ENCODE assay signal across 8 cellular contexts in genomic region chr7:77427996-77428603, GRCh38. TPM values are rescaled to one million over a fixed set of nuclear protein-coding genes. Genes with fewer than 3 reads are reported as not detected.
DNase-seq lines count a peak whose midpoint lies in the region; ATAC-seq and TF ChIP-seq lines count a peak whose summit lies in the region.

No MANE protein-coding gene starts in this region.

- H3K9me3 Mint-ChIP-seq in activated CD8-positive, alpha-beta memory T cell treated with anti-CD3 and anti-CD28 coated beads, Interleukin-2, amount 10 ng/mL, durations not matched to agents 7 days and 5 days (ENCODE audit: low read depth) = no peaks in the 10 kb centered on the region
- no peaks in the 10 kb centered on the region for H3K9me3 Mint-ChIP-seq in T-cell
- no peaks in the 10 kb centered on the region for H3K9me3 Mint-ChIP-seq in stimulated activated effector memory CD8-positive, alpha-beta T cell treated with anti-CD3 and anti-CD28 coated beads, Interleukin-12 subunit alpha, Interleukin-12 subunit beta, amount 100 ng/mL, for 72 hours

- H3K4me1 Mint-ChIP-seq in activated CD8-positive, alpha-beta memory T cell treated with anti-CD3 and anti-CD28 coated beads, Interleukin-2, amount 10 ng/mL, durations not matched to agents 7 days and 5 days = peaks cover 30% of the 10 kb centered on the region
- H3K4me1 Mint-ChIP-seq in T-cell = peaks cover 24 to 37% (median 26%) of the 10 kb centered on the region in 3 donors
- H3K4me1 Mint-ChIP-seq in stimulated activated effector memory CD8-positive, alpha-beta T cell treated with anti-CD3 and anti-CD28 coated beads, Interleukin-12 subunit alpha, Interleukin-12 subunit beta, amount 100 ng/mL, for 72 hours = peaks cover 24% of the 10 kb centered on the region

- peak; percentile 65 for DNase-seq in activated CD8-positive, alpha-beta memory T cell treated with anti-CD3 and anti-CD28 coated beads, Interleukin-2, amount 10 ng/mL, durations not matched to agents 7 days and 5 days
- DNase-seq in activated CD8-positive, alpha-beta memory T cell treated with anti-CD3 and anti-CD28 coated beads, Interleukin-2, amount 50 U/mL, for 48 hours = no peak
- DNase-seq in T-cell (peak in 1 of 34 experiments; percentile 5), fibroblast of pulmonary artery (ENCODE audit: low read depth) (peak; percentile 60), GM10266 (ENCODE audit: extremely low spot score) (no peak), NCI-H524 (lab: John Stamatoyannopoulos, UW) (no peak)
- DNase-seq in stimulated activated effector memory CD8-positive, alpha-beta T cell treated with anti-CD3 and anti-CD28 coated beads, Interleukin-12 subunit alpha, Interleukin-12 subunit beta, amount 100 ng/mL, for 72 hours (ENCODE audit: low spot score in 2 of 2) = no peak

- peak; percentile 81 for ATAC-seq in activated CD8-positive, alpha-beta memory T cell treated with anti-CD3 and anti-CD28 coated beads, Interleukin-2, amount 10 ng/mL, durations not matched to agents 7 days and 5 days
- ATAC-seq in T-cell (replicated peaks in 1 of 4) = peak in 3 of 4 experiments; percentile 32 to 74 (median 66)
- ATAC-seq in stimulated activated effector memory CD8-positive, alpha-beta T cell treated with anti-CD3 and anti-CD28 coated beads, Interleukin-12 subunit alpha, Interleukin-12 subunit beta, amount 100 ng/mL, for 72 hours = peak; percentile 82
- ATAC-seq in GM21367 (IDR thresholded peaks at IDR 0.05; ENCODE audit: unreplicated experiment) = no peak

- no peak overlapping the region for H3K4me3 Mint-ChIP-seq in activated CD8-positive, alpha-beta memory T cell treated with anti-CD3 and anti-CD28 coated beads, Interleukin-2, amount 10 ng/mL, durations not matched to agents 7 days and 5 days
- H3K4me3 Mint-ChIP-seq in T-cell = peak overlapping the region in 2 of 3 donors; percentile 17 to 63
- H3K4me3 Mint-ChIP-seq in stimulated activated effector memory CD8-positive, alpha-beta T cell treated with anti-CD3 and anti-CD28 coated beads, Interleukin-12 subunit alpha, Interleukin-12 subunit beta, amount 100 ng/mL, for 72 hours = peak overlapping the region; percentile 39

- TF ChIP-seq CTCF in fibroblast of pulmonary artery (IDR thresholded peaks at IDR 0.05; ENCODE audit: low read length, missing control alignments) = no peak
- no peak for TF ChIP-seq CTCF in GM10266 (IDR thresholded peaks at IDR 0.05; ENCODE audit: control insufficient read depth, insufficient read depth, low read depth, missing control alignments)

- POLR2A ChIA-PET in T-cell (lab: Charles Lee) = interaction anchor here (0.5 to 0.7 kb wide), 4 partner anchors 38 to 252 kb away, joined by 3 to 13 read pairs (median 4); no protein-coding TSS in a partner anchor

- peaks cover 3% of the 10 kb centered on the region for H3K36me3 Mint-ChIP-seq in activated CD8-positive, alpha-beta memory T cell treated with anti-CD3 and anti-CD28 coated beads, Interleukin-2, amount 10 ng/mL, durations not matched to agents 7 days and 5 days
- H3K36me3 Mint-ChIP-seq in T-cell = no peaks in the 10 kb centered on the region
- no peaks in the 10 kb centered on the region for H3K36me3 Mint-ChIP-seq in stimulated activated effector memory CD8-positive, alpha-beta T cell treated with anti-CD3 and anti-CD28 coated beads, Interleukin-12 subunit alpha, Interleukin-12 subunit beta, amount 100 ng/mL, for 72 hours

- H3K27me3 Mint-ChIP-seq in activated CD8-positive, alpha-beta memory T cell treated with anti-CD3 and anti-CD28 coated beads, Interleukin-2, amount 10 ng/mL, durations not matched to agents 7 days and 5 days = peaks cover 8% of the 10 kb centered on the region
- peaks cover 2 to 5% of the 10 kb centered on the region in 2 donors for H3K27me3 Mint-ChIP-seq in T-cell

- no peak overlapping the region for H3K4me3 ChIP-seq in fibroblast of pulmonary artery (replicated peaks; ENCODE audit: low read depth, low read length)

- CTCF ChIA-PET in activated CD8-positive, alpha-beta memory T cell treated with anti-CD3 and anti-CD28 coated beads, Interleukin-2, amount 10 ng/mL, durations not matched to agents 7 days and 5 days (lab: Charles Lee) = interaction anchor here (0.9 to 1.3 kb wide), 3 partner anchors 9 to 14 kb away, joined by 3 to 6 read pairs (median 3); no protein-coding TSS in a partner anchor
- CTCF ChIA-PET in T-cell (lab: Charles Lee) = interaction anchor here in 1 of 2 donors (0.6 kb wide), 1 partner anchor 14 kb away, joined by 3 read pairs; no protein-coding TSS in a partner anchor

- H3K27ac Mint-ChIP-seq in activated CD8-positive, alpha-beta memory T cell treated with anti-CD3 and anti-CD28 coated beads, Interleukin-2, amount 10 ng/mL, durations not matched to agents 7 days and 5 days = peak overlapping the region; percentile 25
- H3K27ac Mint-ChIP-seq in T-cell = peak overlapping the region; percentile 66 to 83
- H3K27ac Mint-ChIP-seq in stimulated activated effector memory CD8-positive, alpha-beta T cell treated with anti-CD3 and anti-CD28 coated beads, Interleukin-12 subunit alpha, Interleukin-12 subunit beta, amount 100 ng/mL, for 72 hours = peak overlapping the region; percentile 88

RNA-seq across cellular contexts. Expression of gene GSAP, which starts 12.0 kb away (rescaled TPM):
- total RNA-seq in activated CD8-positive, alpha-beta memory T cell treated with anti-CD3 and anti-CD28 coated beads, Interleukin-2, amount 10 ng/mL, durations not matched to agents 7 days and 5 days = 1 to 10 TPM; 3.5 to 4.0 TPM
- 10 to 100 TPM; 17.7 to 40.0 (median 25.7) TPM for total RNA-seq in T-cell

Comparison
In these comparisons a context has a peak if more than half of its experiments do, and no peak if none do; other contexts are left out.
1. DNase-seq: peak in activated CD8-positive, alpha-beta memory T cell treated with anti-CD3 and anti-CD28 coated beads, Interleukin-2, amount 10 ng/mL, durations not matched to agents 7 days and 5 days (single experiment) and fibroblast of pulmonary artery (single experiment); none in activated CD8-positive, alpha-beta memory T cell treated with anti-CD3 and anti-CD28 coated beads, Interleukin-2, amount 50 U/mL, for 48 hours (single experiment), stimulated activated effector memory CD8-positive, alpha-beta T cell treated with anti-CD3 and anti-CD28 coated beads, Interleukin-12 subunit alpha, Interleukin-12 subunit beta, amount 100 ng/mL, for 72 hours (0 of 2), GM10266 (single experiment) and NCI-H524 (0 of 2).
2. H3K27ac Mint-ChIP-seq: peak in every context shown above with its lines; median percentile 88 in stimulated activated effector memory CD8-positive, alpha-beta T cell treated with anti-CD3 and anti-CD28 coated beads, Interleukin-12 subunit alpha, Interleukin-12 subunit beta, amount 100 ng/mL, for 72 hours; 74 in T-cell; 25 in activated CD8-positive, alpha-beta memory T cell treated with anti-CD3 and anti-CD28 coated beads, Interleukin-2, amount 10 ng/mL, durations not matched to agents 7 days and 5 days.